Comparison of ENCODE assay signal across 8 cellular contexts in genomic region chr10:89301721-89302445, GRCh38. TPM values are rescaled to one million over a fixed set of nuclear protein-coding genes. Genes with fewer than 3 reads are reported as not detected.
DNase-seq lines count a peak whose midpoint lies in the region; ATAC-seq and TF ChIP-seq lines count a peak whose summit lies in the region.

TSS of gene IFIT2 (plus strand) at chr10:89302046. CDS start at chr10:89302124, 78 bp downstream.

- H3K4me2 ChIP-seq in osteoblast (ENCODE audit: insufficient read depth, low read length) = peak within 1 kb of the TSS; percentile 90

- H3K4me3 ChIP-seq in BE2C (ENCODE audit: low read depth, low read length) (peak within 1 kb of the TSS; percentile 48), osteoblast (ENCODE audit: insufficient read depth, low read length) (peak within 1 kb of the TSS; percentile 67)

- peak within 1 kb of the TSS; percentile 89 for H3K27ac ChIP-seq in osteoblast (ENCODE audit: low read depth, low read length)

- TF ChIP-seq CTCF in BE2C (IDR thresholded peaks at IDR 0.05; ENCODE audit: low read depth, low read length) = no peak
- no peak for TF ChIP-seq CTCF in osteoblast (IDR thresholded peaks at IDR 0.05; ENCODE audit: extremely low read depth, low read depth, low read length)

- ATAC-seq in GM18861 (IDR thresholded peaks at IDR 0.05; ENCODE audit: unreplicated experiment) (peak; percentile 77), HG03039 (IDR thresholded peaks at IDR 0.05; ENCODE audit: unreplicated experiment) (peak; percentile 56)

- no peaks in the 10 kb centered on the region for H4K20me1 ChIP-seq in osteoblast (ENCODE audit: insufficient read depth, low read length)

- H3K79me2 ChIP-seq in osteoblast (ENCODE audit: insufficient read depth, low read length) = peaks cover 2% of the 10 kb centered on the region

- H3K36me3 ChIP-seq in BE2C = no peaks in the 10 kb centered on the region
- no peaks in the 10 kb centered on the region for H3K36me3 ChIP-seq in osteoblast (ENCODE audit: insufficient read depth, low read length)

- H3K27me3 ChIP-seq in BE2C (no peaks in the 10 kb centered on the region), osteoblast (ENCODE audit: insufficient read depth, low read length) (no peaks in the 10 kb centered on the region)

- H3K4me1 ChIP-seq in BE2C (peaks cover 4% of the 10 kb centered on the region; the same call in 1 of the 2 replicates), osteoblast (ENCODE audit: insufficient read depth, low read length) (peaks cover 18% of the 10 kb centered on the region)

- H3K9me3 ChIP-seq in BE2C = no peaks in the 10 kb centered on the region; the same call in 1 of the 2 replicates
- no peaks in the 10 kb centered on the region for H3K9me3 ChIP-seq in osteoblast (ENCODE audit: low read depth, low read length)

- peak within 1 kb of the TSS; percentile 92 for H2AFZ ChIP-seq in osteoblast (ENCODE audit: low read length)

- DNase-seq in BE2C (peak; percentile 13), NCI-H510A treated with DMSO at 0.1 percent for 48 hours (lab: John Stamatoyannopoulos, UW) (peak; percentile 70), fibroblast of peridontal ligament (ENCODE audit: extremely low read depth) (peak; percentile 79), osteoblast (ENCODE audit: insufficient read length, low spot score, missing footprints) (peak; percentile 43), NCI-H774 (lab: John Stamatoyannopoulos, UW) (no peak)
- DNase-seq in activated T-cell treated with anti-CD3 and anti-CD28 coated beads, Interleukin-2, amount 50 U/mL, for 1 hour = peak; percentile 29

RNA-seq across cellular contexts. Expression of gene IFIT2, which starts in this region (rescaled TPM):
- 4.3 TPM for polyA plus RNA-seq in BE2C (2012; ENCODE audit: insufficient read depth, insufficient read length, low read depth)
- total RNA-seq in osteoblast = 7.7 and 9.0 TPM in 2 replicates
